Comparison of ENCODE assay signal across 16 cellular contexts in the genomic region with DNA sequence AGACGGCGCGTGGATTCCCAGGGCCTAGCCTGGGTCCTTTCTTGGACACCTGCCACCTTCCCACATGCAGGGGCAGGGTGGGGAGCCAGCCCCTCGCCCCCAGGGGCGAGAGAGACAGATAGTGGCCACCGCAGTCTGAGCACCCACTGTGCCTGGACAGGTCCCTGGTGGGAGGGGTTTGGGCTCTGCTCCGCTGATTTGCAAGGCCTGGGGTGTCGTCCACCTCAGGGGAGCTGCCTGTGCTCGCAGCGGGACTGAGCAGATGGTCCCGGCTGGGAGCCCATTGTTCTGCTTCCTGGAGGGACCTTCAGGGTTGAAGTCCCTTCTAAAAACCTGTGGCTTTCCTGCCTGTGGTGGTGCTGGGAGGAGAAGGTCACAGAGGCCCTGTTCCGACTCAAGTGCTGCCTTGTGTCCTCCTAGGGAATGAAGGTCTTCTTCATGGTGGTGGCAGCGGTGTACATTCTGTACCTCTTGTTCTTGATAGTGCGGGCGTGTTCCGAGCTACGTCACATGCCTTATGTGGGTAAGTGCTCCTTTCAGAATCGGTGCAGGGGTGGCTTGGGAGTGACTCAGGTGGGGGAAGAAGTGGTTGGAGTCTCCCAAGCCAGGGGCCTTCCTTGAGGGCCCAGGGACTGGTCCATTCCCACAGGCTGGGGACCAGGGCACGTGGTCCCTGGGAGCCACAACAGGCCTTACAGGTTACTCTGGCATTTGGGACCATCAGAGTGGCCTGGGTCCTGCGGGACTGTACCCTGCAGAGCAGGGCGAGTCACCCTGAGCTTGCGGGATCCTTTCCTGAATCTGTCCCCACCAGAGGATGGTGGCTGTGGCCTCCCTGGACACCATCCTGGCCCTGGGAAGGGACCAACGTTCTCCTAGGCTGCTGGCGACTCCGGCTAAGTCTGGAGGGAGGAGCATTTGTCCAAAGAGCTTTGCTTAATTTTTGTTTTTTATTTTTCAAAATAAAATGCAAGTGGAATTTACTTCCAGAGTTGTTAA. TPM values are rescaled to one million over a fixed set of nuclear protein-coding genes. Genes with fewer than 3 reads are reported as not detected.
A peak's percentile ranks its signal among the peaks of the same experiment; 100 is the strongest.
DNase-seq lines count a peak whose midpoint lies in the region; ATAC-seq and TF ChIP-seq lines count a peak whose summit lies in the region.
"Had no signal": no experiment of that assay in that cellular context is flagged by ENCODE, and none has a peak within 500 bp of the region (broad histone marks: within the 10 kb centered on the region; RNA-seq: fewer than 3 reads in every experiment).

No MANE protein-coding gene starts in this region.

- H3K9me3 Mint-ChIP-seq in progenitor cell of endocrine pancreas (ENCODE audit: low read depth), result no peaks in the 10 kb centered on the region
- no peaks in the 10 kb centered on the region for H3K9me3 Mint-ChIP-seq in activated naive CD8-positive, alpha-beta T cell treated with anti-CD3 and anti-CD28 coated beads for 36 hours
- H3K9me3 Mint-ChIP-seq: T-cell had no signal

- no peaks in the 10 kb centered on the region for H3K4me1 ChIP-seq in effector memory CD4-positive, alpha-beta T cell (ENCODE audit: control insufficient read depth, insufficient read depth, low read length, poor library complexity, severe bottlenecking)
- H3K4me1 ChIP-seq in esophagus squamous epithelium, result no peaks in the 10 kb centered on the region
- H3K4me1 ChIP-seq: upper lobe of left lung had no signal

- H3K27me3 Mint-ChIP-seq in progenitor cell of endocrine pancreas, result no peaks in the 10 kb centered on the region
- H3K27me3 Mint-ChIP-seq in activated naive CD8-positive, alpha-beta T cell treated with anti-CD3 and anti-CD28 coated beads for 36 hours, result no peaks in the 10 kb centered on the region
- H3K27me3 Mint-ChIP-seq: T-cell had no signal

- H3K36me3 ChIP-seq in H7 (replicated peaks; ENCODE audit: control insufficient read depth, insufficient read depth, low read length) (peaks cover 21% of the 10 kb centered on the region), esophagus squamous epithelium (peaks cover 9 to 95% (median 15%) of the 10 kb centered on the region in 3 donors)
- H3K36me3 ChIP-seq in effector memory CD4-positive, alpha-beta T cell (ENCODE audit: control insufficient read depth, insufficient read depth, low read length), result peaks cover 63% of the 10 kb centered on the region

- peaks cover 35% of the 10 kb centered on the region for H3K36me3 Mint-ChIP-seq in progenitor cell of endocrine pancreas (ENCODE audit: insufficient read depth)
- H3K36me3 Mint-ChIP-seq in activated naive CD8-positive, alpha-beta T cell treated with anti-CD3 and anti-CD28 coated beads for 36 hours, result peaks cover 20% of the 10 kb centered on the region

- peak; percentile 19 for DNase-seq in H7
- DNase-seq in RWPE1 (ENCODE audit: low spot score), result no peak
- DNase-seq in effector memory CD4-positive, alpha-beta T cell, result no peak
- DNase-seq in progenitor cell of endocrine pancreas (ENCODE audit: low spot score, unreplicated experiment), result no peak
- no peak for DNase-seq in activated naive CD8-positive, alpha-beta T cell treated with anti-CD3 and anti-CD28 coated beads for 36 hours
- no peak for DNase-seq in esophagus squamous epithelium (lab: John Stamatoyannopoulos, UW)
- DNase-seq: hippocampal formation, mucosa of descending colon, NCI-H1105, NCI-H2171 treated with DMSO at 0.1 percent for 48 hours, T-cell had no signal

- CTCF ChIA-PET in RWPE1 (lab: Yijun Ruan, JAX), result interaction anchor here (0.8 kb wide), 1 partner anchor 482 kb away, joined by 3 read pairs; no protein-coding TSS in a partner anchor

- 95 to 97% methylated on average over 10 to 17 of the region's 25 CpGs for WGBS in esophagus squamous epithelium, 2 donors

- no peak overlapping the region for H3K4me3 Mint-ChIP-seq in progenitor cell of endocrine pancreas (ENCODE audit: low read depth)
- no peak overlapping the region for H3K4me3 Mint-ChIP-seq in activated naive CD8-positive, alpha-beta T cell treated with anti-CD3 and anti-CD28 coated beads for 36 hours
- H3K4me3 Mint-ChIP-seq: T-cell had no signal

- no peak for TF ChIP-seq POLR2A in esophagus squamous epithelium (IDR thresholded peaks at IDR 0.05)

- peak overlapping the region; percentile 27 for H3K27ac ChIP-seq in RWPE1
- peak overlapping the region; percentile 16 for H3K27ac ChIP-seq in effector memory CD4-positive, alpha-beta T cell (ENCODE audit: insufficient read depth, low read length, poor library complexity, severe bottlenecking)
- no peak overlapping the region for H3K27ac ChIP-seq in esophagus squamous epithelium
- H3K27ac ChIP-seq: parathyroid adenoma, upper lobe of left lung had no signal

- ATAC-seq in GM19324 (IDR thresholded peaks at IDR 0.05; ENCODE audit: low FRiP score, unreplicated experiment) (no peak), GM18870 (IDR thresholded peaks at IDR 0.05; ENCODE audit: unreplicated experiment) (no peak)
- ATAC-seq: mucosa of descending colon, T-cell had no signal

- intact Hi-C loops in esophagus squamous epithelium (cut with DNase I), result no loop called here

- H3K9me3 ChIP-seq in effector memory CD4-positive, alpha-beta T cell (ENCODE audit: control insufficient read depth, low read length), result no peaks in the 10 kb centered on the region
- H3K9me3 ChIP-seq in esophagus squamous epithelium, result no peaks in the 10 kb centered on the region
- H3K9me3 ChIP-seq: mucosa of descending colon, upper lobe of left lung had no signal

- H3K4me1 Mint-ChIP-seq in progenitor cell of endocrine pancreas (ENCODE audit: low read depth), result peaks cover 4% of the 10 kb centered on the region
- H3K4me1 Mint-ChIP-seq in activated naive CD8-positive, alpha-beta T cell treated with anti-CD3 and anti-CD28 coated beads for 36 hours, result peaks cover 12% of the 10 kb centered on the region

- TF ChIP-seq CTCF in RWPE1 (conservative IDR thresholded peaks at IDR 0.05; ENCODE audit: low read depth) (no peak), progenitor cell of endocrine pancreas (IDR thresholded peaks at IDR 0.05; ENCODE audit: unreplicated experiment) (no peak), esophagus squamous epithelium (IDR thresholded peaks at IDR 0.05) (no peak)

- POLR2A ChIA-PET in RWPE1 (lab: Yijun Ruan, JAX; ENCODE audit: low non-redundant PET), result no interaction called here

- peak overlapping the region; percentile 63 for H3K27ac Mint-ChIP-seq in progenitor cell of endocrine pancreas
- no peak overlapping the region for H3K27ac Mint-ChIP-seq in activated naive CD8-positive, alpha-beta T cell treated with anti-CD3 and anti-CD28 coated beads for 36 hours

- no peak overlapping the region for H3K4me3 ChIP-seq in H7 (ENCODE audit: insufficient read depth, low read depth, low read length)
- no peak overlapping the region for H3K4me3 ChIP-seq in effector memory CD4-positive, alpha-beta T cell (ENCODE audit: insufficient read depth, low read depth, low read length, poor library complexity, severe bottlenecking)
- no peak overlapping the region for H3K4me3 ChIP-seq in esophagus squamous epithelium
- H3K4me3 ChIP-seq: mucosa of descending colon, smooth muscle cell, upper lobe of left lung had no signal

- H3K27me3 ChIP-seq in H7 (ENCODE audit: control insufficient read depth, insufficient read depth, low read length) (no peaks in the 10 kb centered on the region), esophagus squamous epithelium (no peaks in the 10 kb centered on the region)
- H3K27me3 ChIP-seq in effector memory CD4-positive, alpha-beta T cell (replicated peaks; ENCODE audit: control insufficient read depth, insufficient read depth, low read length, poor library complexity, severe bottlenecking), result no peaks in the 10 kb centered on the region
- H3K27me3 ChIP-seq: upper lobe of left lung had no signal

RNA-seq across cellular contexts. Expression of a gene that starts 19.6 kb away (rescaled TPM):
- 59.9 and 67.6 TPM in 2 replicates for total RNA-seq in H7 (2014; rRNA removed; shearing (Covaris generic))
- 124 and 126 TPM in 2 replicates for total RNA-seq in progenitor cell of endocrine pancreas
- 10 to 100 TPM; 70.9 to 74.2 TPM for total RNA-seq in activated naive CD8-positive, alpha-beta T cell treated with anti-CD3 and anti-CD28 coated beads for 36 hours
- 100 to 1,000 TPM in 1 of 4 donors, 10 to 100 TPM in 3; 78.7 to 107 (median 87.4) TPM for total RNA-seq in esophagus squamous epithelium

RNA-seq across cellular contexts. Expression of a gene that starts 24.9 kb away (rescaled TPM):
- total RNA-seq in H7 (2014; rRNA removed; shearing (Covaris generic)), result 0.74 and 1.2 TPM in 2 replicates
- 1.6 and 2.1 TPM in 2 replicates for total RNA-seq in progenitor cell of endocrine pancreas
- 100 to 1,000 TPM in 1 of 2 experiments, 10 to 100 TPM in 1; 97.8 to 101 TPM for total RNA-seq in activated naive CD8-positive, alpha-beta T cell treated with anti-CD3 and anti-CD28 coated beads for 36 hours
- total RNA-seq in esophagus squamous epithelium, result 1 to 10 TPM; 1.6 to 8.0 (median 3.0) TPM

Comparison
In these comparisons a context has a peak if more than half of its experiments do, and no peak if none do; other contexts are left out.
1. H3K27ac ChIP-seq: peak in RWPE1 (single experiment) and effector memory CD4-positive, alpha-beta T cell (single experiment); none in esophagus squamous epithelium (0 of 4).
2. RNA of a gene that starts 24.9 kb away (total RNA-seq): 97.8 to 101 TPM in activated naive CD8-positive, alpha-beta T cell treated with anti-CD3 and anti-CD28 coated beads for 36 hours; 1.6 to 8.0 TPM in esophagus squamous epithelium, 1.6 to 2.1 TPM in progenitor cell of endocrine pancreas and 0.74 to 1.2 TPM in H7; every median in the first group is over 10 times any median in the second.